19 cellular contexts compared by ENCODE assay signal in the genomic region with DNA sequence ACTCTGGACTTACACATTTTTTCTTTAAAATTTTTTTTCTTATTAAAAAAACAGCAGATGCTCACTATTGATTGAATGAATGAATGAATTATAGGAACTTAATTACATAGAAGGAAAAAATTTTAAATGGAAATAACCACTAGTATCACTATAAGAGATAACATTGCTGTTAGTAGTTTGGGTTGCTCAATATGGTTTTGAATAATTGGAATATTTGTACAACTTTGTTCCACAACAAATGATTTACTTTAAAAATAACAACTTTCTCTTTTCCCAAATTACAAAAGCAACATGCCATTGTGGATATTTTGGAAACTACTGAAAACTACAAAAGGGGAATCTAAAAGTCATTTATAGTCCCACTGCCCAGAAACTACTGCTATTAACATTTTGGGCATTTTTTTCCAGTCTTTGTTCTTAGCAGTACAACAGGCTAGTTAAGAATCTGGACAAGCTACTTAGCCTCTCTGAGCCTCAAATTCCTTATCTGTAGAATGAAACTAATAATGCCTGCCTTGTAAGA.
DNase-seq lines count a peak whose midpoint lies in the region; ATAC-seq, FAIRE-seq and TF ChIP-seq lines count a peak whose summit lies in the region.
"Had no signal": no experiment of that assay in that cellular context is flagged by ENCODE, and none has a peak within 500 bp of the region (broad histone marks: within the 10 kb centered on the region; RNA-seq: fewer than 3 reads in every experiment).

No MANE protein-coding gene starts in this region.

- no peaks in the 10 kb centered on the region for H3K9me3 Mint-ChIP-seq in activated naive CD8-positive, alpha-beta T cell treated with anti-CD3 and anti-CD28 coated beads, Interleukin-2, amount 50 U/mL, for 24 hours
- H3K9me3 Mint-ChIP-seq: CD14-positive monocyte, H9, IgD-negative memory B cell had no signal

- no peak overlapping the region for H3K4me3 ChIP-seq in pancreas
- H3K4me3 ChIP-seq in vagina: no peak overlapping the region
- H3K4me3 ChIP-seq: BLaER1 had no signal

- H3K27me3 ChIP-seq in pancreas: no peaks in the 10 kb centered on the region
- no peaks in the 10 kb centered on the region for H3K27me3 ChIP-seq in vagina
- H3K27me3 ChIP-seq: BLaER1 had no signal

- H3K9me3 ChIP-seq in pancreas (no peaks in the 10 kb centered on the region), vagina (no peaks in the 10 kb centered on the region)
- H3K9me3 ChIP-seq: BLaER1 had no signal

- H3K27me3 Mint-ChIP-seq in activated naive CD8-positive, alpha-beta T cell treated with anti-CD3 and anti-CD28 coated beads, Interleukin-2, amount 50 U/mL, for 24 hours: no peaks in the 10 kb centered on the region
- H3K27me3 Mint-ChIP-seq: CD4-positive, alpha-beta memory T cell; IgD-negative memory B cell had no signal

- H3K36me3 ChIP-seq in pancreas (no peaks in the 10 kb centered on the region), vagina (no peaks in the 10 kb centered on the region)

- no peak overlapping the region for H3K4me3 Mint-ChIP-seq in activated naive CD8-positive, alpha-beta T cell treated with anti-CD3 and anti-CD28 coated beads, Interleukin-2, amount 50 U/mL, for 24 hours
- H3K4me3 Mint-ChIP-seq: CD14-positive monocyte; CD4-positive, alpha-beta memory T cell; H9; IgD-negative memory B cell had no signal

- no peaks in the 10 kb centered on the region for H3K4me1 Mint-ChIP-seq in activated naive CD8-positive, alpha-beta T cell treated with anti-CD3 and anti-CD28 coated beads, Interleukin-2, amount 50 U/mL, for 24 hours

- TF ChIP-seq CTCF in pancreas (IDR thresholded peaks at IDR 0.05): no peak
- TF ChIP-seq CTCF in vagina (IDR thresholded peaks at IDR 0.05): no peak

- H3K27ac ChIP-seq in pancreas (no peak overlapping the region), vagina (peak overlapping the region; percentile 4)
- H3K27ac ChIP-seq: BLaER1 had no signal

- TF ChIP-seq POLR2A in vagina (IDR thresholded peaks at IDR 0.05): no peak

- H3K36me3 Mint-ChIP-seq in activated naive CD8-positive, alpha-beta T cell treated with anti-CD3 and anti-CD28 coated beads, Interleukin-2, amount 50 U/mL, for 24 hours (ENCODE audit: low read depth): no peaks in the 10 kb centered on the region
- H3K36me3 Mint-ChIP-seq: IgD-negative memory B cell had no signal

- intact Hi-C loops in pancreas (cut with DNase I) (no loop called here), vagina (cut with DNase I) (no loop called here)

- peaks cover 0 to 14% (median 11%) of the 10 kb centered on the region in 3 donors for H3K4me1 ChIP-seq in pancreas
- peaks cover 13% of the 10 kb centered on the region for H3K4me1 ChIP-seq in vagina

- H3K27ac Mint-ChIP-seq in activated naive CD8-positive, alpha-beta T cell treated with anti-CD3 and anti-CD28 coated beads, Interleukin-2, amount 50 U/mL, for 24 hours: no peak overlapping the region
- H3K27ac Mint-ChIP-seq: CD14-positive monocyte; CD4-positive, alpha-beta memory T cell; H9; IgD-negative memory B cell had no signal

- no peak for ATAC-seq in pancreas
- no peak for ATAC-seq in activated naive CD8-positive, alpha-beta T cell treated with anti-CD3 and anti-CD28 coated beads, Interleukin-2, amount 50 U/mL, for 24 hours

- FAIRE-seq in G401.6 (lab: Jason Lieb, UNC) (peak; percentile 81), pancreas (lab: Jason Lieb, UNC) (peak; percentile 60)
- FAIRE-seq: GM12892, HTR-8/SVneo had no signal

- DNase-seq in amniotic epithelial cell (ENCODE audit: low read depth): peak; percentile 40
- DNase-seq in pancreas: no peak
- no peak for DNase-seq in vagina (ENCODE audit: extremely low spot score in 2 of 2)
- no peak for DNase-seq in DMS 273 (lab: John Stamatoyannopoulos, UW; ENCODE audit: unreplicated experiment)
- DNase-seq in stimulated activated CD4-positive, alpha-beta T cell treated with anti-CD3 and anti-CD28 coated beads, Interleukin-4, amount 100 ng/mL, for 24 hours: no peak
- no peak for DNase-seq in activated naive CD8-positive, alpha-beta T cell treated with anti-CD3 and anti-CD28 coated beads, Interleukin-2, amount 50 U/mL, for 24 hours
- DNase-seq: ACHN; CD4-positive, alpha-beta memory T cell; DND-41; EL; GOT3; H9; KBM-7 had no signal
